In the genomic region with DNA sequence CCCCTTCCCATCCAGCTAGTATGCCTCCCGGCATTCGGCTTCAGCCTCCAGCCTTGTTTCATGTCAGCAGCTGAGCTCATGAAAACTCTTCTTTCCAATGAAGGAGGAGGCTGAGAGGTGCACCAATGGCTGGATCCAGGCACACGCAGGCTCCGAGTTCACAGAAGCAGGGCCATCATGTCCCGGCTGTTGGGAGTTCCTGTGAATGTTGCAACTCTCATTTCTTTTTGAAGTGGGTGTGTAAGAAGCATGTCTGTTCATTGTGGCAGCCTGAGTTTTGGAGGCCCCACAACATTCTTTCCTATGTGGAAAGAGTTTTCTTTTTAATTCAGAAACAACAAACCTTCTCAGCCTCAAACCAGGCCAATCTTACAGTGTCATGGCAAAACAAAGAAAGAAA, we compare ENCODE assay signal across 21 cellular contexts.
DNase-seq lines count a peak whose midpoint lies in the region; ATAC-seq and TF ChIP-seq lines count a peak whose summit lies in the region.
"Had no signal": no experiment of that assay in that cellular context is flagged by ENCODE, and none has a peak within 500 bp of the region (broad histone marks: within the 10 kb centered on the region; RNA-seq: fewer than 3 reads in every experiment).

No MANE protein-coding gene starts in this region.

- no peak for TF ChIP-seq POLR2A in upper lobe of left lung (IDR thresholded peaks at IDR 0.05)

- TF ChIP-seq CTCF in fibroblast of villous mesenchyme (IDR thresholded peaks at IDR 0.05; ENCODE audit: insufficient read depth, low read depth, low read length) (no peak), upper lobe of left lung (IDR thresholded peaks at IDR 0.05) (no peak)

- H3K4me1 ChIP-seq in mesenchymal stem cell (ENCODE audit: control insufficient read depth, insufficient read depth, low read depth, low read length): peaks cover 13% of the 10 kb centered on the region
- peaks cover 27 to 39% (median 33%) of the 10 kb centered on the region in 4 donors for H3K4me1 ChIP-seq in upper lobe of left lung
- H3K4me1 ChIP-seq: HAP-1 had no signal

- no peak overlapping the region for H3K4me2 ChIP-seq in mesenchymal stem cell (ENCODE audit: low read length, poor library complexity, severe bottlenecking)

- TF ChIP-seq EP300 in upper lobe of left lung (IDR thresholded peaks at IDR 0.05): peak in 1 of 4 donors; percentile 45

- H3K27ac ChIP-seq in mesenchymal stem cell (ENCODE audit: low read length, poor library complexity, severe bottlenecking) (no peak overlapping the region), upper lobe of left lung (peak overlapping the region; percentile 26 to 63 (median 59))
- H3K27ac ChIP-seq: ascending aorta had no signal

- H3K18ac ChIP-seq in mesenchymal stem cell (ENCODE audit: low read depth in 1 of 2, low read length in 2 of 2): no peak overlapping the region

- H3K27me3 ChIP-seq in mesenchymal stem cell (ENCODE audit: control insufficient read depth in 1 of 2, insufficient read depth in 1 of 2, low read length in 2 of 2): peaks cover 0 to 5% of the 10 kb centered on the region in 2 experiments
- no peaks in the 10 kb centered on the region for H3K27me3 ChIP-seq in upper lobe of left lung
- H3K27me3 ChIP-seq: ascending aorta, dorsolateral prefrontal cortex had no signal

- no peak overlapping the region for H4K91ac ChIP-seq in mesenchymal stem cell (ENCODE audit: low read length)

- H3K14ac ChIP-seq in mesenchymal stem cell (ENCODE audit: low read length in 2 of 2): no peak overlapping the region

- H3K4me3 ChIP-seq in fibroblast of villous mesenchyme (ENCODE audit: low read depth, low read length) (no peak overlapping the region), mesenchymal stem cell (ENCODE audit: insufficient read depth in 1 of 2, low read depth in 1 of 2, low read length in 2 of 2) (no peak overlapping the region), upper lobe of left lung (no peak overlapping the region)
- H3K4me3 ChIP-seq: ascending aorta, dorsolateral prefrontal cortex, HAP-1 had no signal

- H3K9me3 ChIP-seq in mesenchymal stem cell (ENCODE audit: control insufficient read depth, low read length) (no peaks in the 10 kb centered on the region), upper lobe of left lung (no peaks in the 10 kb centered on the region)
- H3K9me3 ChIP-seq: ascending aorta, HAP-1 had no signal

- WGBS in mesenchymal stem cell: 76% methylated on average over 5 of the region's 5 CpGs
- WGBS in upper lobe of left lung, 2 donors: 61 to 65% methylated on average over 5 of the region's 5 CpGs

- peak overlapping the region; percentile 45 for H4K8ac ChIP-seq in mesenchymal stem cell (ENCODE audit: low read length)

- H2BK15ac ChIP-seq in mesenchymal stem cell (ENCODE audit: low read depth, poor library complexity, severe bottlenecking): no peak overlapping the region

- DNase-seq in amniotic epithelial cell (ENCODE audit: low read depth) (peak; percentile 80), fibroblast of villous mesenchyme (ENCODE audit: low read depth) (peak; percentile 83), mesenchymal stem cell (peak; percentile 80), upper lobe of left lung (peak in 1 of 2 donors; percentile 77), dedifferentiated amniotic fluid mesenchymal stem cell (ENCODE audit: extremely low spot score) (no peak)
- DNase-seq: activated CD8-positive, alpha-beta memory T cell treated with anti-CD3 and anti-CD28 coated beads, Interleukin-2, amount 10 ng/mL, durations not matched to agents 7 days and 5 days; activated gamma-delta T cell treated with Interleukin-2 at 50 U/mL for 16 hours; DMS 273 treated with DMSO at 0.1 percent for 48 hours; dorsolateral prefrontal cortex; MM.1S; NCI-H187 treated with DMSO at 0.1 percent for 48 hours; NCI-H510A; SIG-M5; T-helper 2 cell had no signal

- H2BK120ac ChIP-seq in mesenchymal stem cell (ENCODE audit: low read depth, low read length): no peak overlapping the region

- H2AK5ac ChIP-seq in mesenchymal stem cell (ENCODE audit: low read length, severe bottlenecking): no peak overlapping the region

- no peak overlapping the region for H3K4ac ChIP-seq in mesenchymal stem cell (ENCODE audit: low read depth in 1 of 2, low read length in 2 of 2)

- peak overlapping the region in 1 of 2 experiments; percentile 28 for H2BK12ac ChIP-seq in mesenchymal stem cell (ENCODE audit: low read length in 2 of 2)

- H2BK5ac ChIP-seq in mesenchymal stem cell (ENCODE audit: low read depth, low read length, poor library complexity, severe bottlenecking): no peak overlapping the region

- H3K79me1 ChIP-seq in mesenchymal stem cell (replicated peaks; ENCODE audit: low read length, poor library complexity, severe bottlenecking): peaks cover 4% of the 10 kb centered on the region

- ATAC-seq in upper lobe of left lung (ENCODE audit: low FRiP score in 2 of 2) (peak; percentile 59 to 76), HG03442 (IDR thresholded peaks at IDR 0.05; ENCODE audit: unreplicated experiment) (no peak), HG02884 (IDR thresholded peaks at IDR 0.05; ENCODE audit: unreplicated experiment) (no peak)
- ATAC-seq: activated CD8-positive, alpha-beta memory T cell treated with anti-CD3 and anti-CD28 coated beads, Interleukin-2, amount 10 ng/mL, durations not matched to agents 7 days and 5 days; esophagus mucosa; HepG2; natural killer cell treated with Interleukin-12 subunit alpha and Interleukin-12 subunit beta and Interleukin-15 and Interleukin-18, amount 100 ng/mL, for 72 hours had no signal

- no peak overlapping the region for H2AFZ ChIP-seq in mesenchymal stem cell (ENCODE audit: low read depth, low read length)

- H3K9ac ChIP-seq in mesenchymal stem cell (ENCODE audit: low read length): no peak overlapping the region

- no peaks in the 10 kb centered on the region for H3K36me3 ChIP-seq in mesenchymal stem cell (ENCODE audit: control insufficient read depth in 1 of 2, insufficient read depth in 2 of 2, low read depth in 1 of 2, low read length in 2 of 2)
- no peaks in the 10 kb centered on the region for H3K36me3 ChIP-seq in upper lobe of left lung
- H3K36me3 ChIP-seq: ascending aorta, HAP-1 had no signal

- H3K23ac ChIP-seq in mesenchymal stem cell (ENCODE audit: low read length in 2 of 2): no peak overlapping the region

Comparison
In these comparisons a context has a peak if more than half of its experiments do, and no peak if none do; other contexts are left out.
1. ATAC-seq: peak in upper lobe of left lung (2 of 2); none in HG03442 (single experiment) and HG02884 (single experiment).